Comparison of ENCODE assay signal across 14 cellular contexts in the genomic region with DNA sequence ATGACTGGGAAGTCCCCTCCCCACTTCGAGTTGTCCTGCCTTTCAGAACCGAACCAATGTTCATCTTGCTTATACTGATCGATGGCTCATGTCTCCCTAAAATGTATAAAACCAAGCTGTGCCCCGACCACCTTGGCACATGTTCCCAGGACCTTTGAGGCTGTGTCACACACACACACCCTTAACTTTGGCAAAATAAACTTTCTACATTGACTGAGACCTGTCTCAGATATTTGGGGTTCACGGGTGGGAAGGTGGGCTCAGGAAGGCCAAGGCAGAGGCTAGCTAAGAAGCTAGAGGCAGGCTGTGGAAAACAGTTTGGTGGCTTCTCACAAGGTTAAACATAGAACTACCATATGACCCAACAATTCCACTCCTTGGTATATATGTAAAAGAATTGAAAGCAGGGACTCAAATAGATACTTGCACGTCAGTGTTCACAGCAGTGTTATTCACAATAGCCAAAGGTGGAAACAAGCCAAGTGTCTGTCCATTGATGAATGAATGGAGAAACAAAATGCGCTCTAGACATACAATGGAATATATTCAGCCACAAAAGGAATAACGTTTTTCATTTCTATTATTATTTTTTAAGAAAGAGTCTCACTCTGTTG.
DNase-seq lines count a peak whose midpoint lies in the region; ATAC-seq and TF ChIP-seq lines count a peak whose summit lies in the region.
"Had no signal": no experiment of that assay in that cellular context is flagged by ENCODE, and none has a peak within 500 bp of the region (broad histone marks: within the 10 kb centered on the region; RNA-seq: fewer than 3 reads in every experiment).

No MANE protein-coding gene starts in this region.

- H3K27me3 Mint-ChIP-seq in nephron progenitor cell (ENCODE audit: low read depth, poor library complexity), result peaks cover 3% of the 10 kb centered on the region

- H3K4me3 Mint-ChIP-seq in nephron progenitor cell, result no peak overlapping the region
- H3K4me3 Mint-ChIP-seq: CD8-positive, alpha-beta T cell; T-helper 2 cell treated with Interferon-gamma antibody and Interleukin-4, amounts not matched to agents 5 μg/mL and 100 μg/mL, for 36 hours had no signal

- peaks cover 58% of the 10 kb centered on the region for H3K4me1 Mint-ChIP-seq in nephron progenitor cell

- H3K36me3 Mint-ChIP-seq in nephron progenitor cell (ENCODE audit: low read depth), result no peaks in the 10 kb centered on the region
- H3K36me3 Mint-ChIP-seq: CD8-positive, alpha-beta T cell had no signal

- DNase-seq in globus pallidus (ENCODE audit: low spot score), result peak; percentile 79
- no peak for DNase-seq in glomerular visceral epithelial cell (ENCODE audit: extremely low spot score)
- no peak for DNase-seq in nephron progenitor cell
- no peak for DNase-seq in NOMO-1 treated with DMSO at 0.1 percent for 48 hours (lab: John Stamatoyannopoulos, UW; ENCODE audit: unreplicated experiment)
- DNase-seq: CD8-positive, alpha-beta T cell; dermis blood vessel endothelial cell; H7; NCI-H146; NCI-H524 treated with DMSO at 0.1 percent for 48 hours had no signal

- H3K9me3 Mint-ChIP-seq in nephron progenitor cell, result no peaks in the 10 kb centered on the region
- H3K9me3 Mint-ChIP-seq: CD8-positive, alpha-beta T cell; T-helper 2 cell treated with Interferon-gamma antibody and Interleukin-4, amounts not matched to agents 5 μg/mL and 100 μg/mL, for 36 hours had no signal

- no peak for TF ChIP-seq POLR2A in GM18505 (IDR thresholded peaks at IDR 0.05; ENCODE audit: borderline replicate concordance, extremely low read depth, insufficient read depth, insufficient read length)

- ATAC-seq in GM18505 (IDR thresholded peaks at IDR 0.05; ENCODE audit: unreplicated experiment) (peak; percentile 47), GM19351 (IDR thresholded peaks at IDR 0.05; ENCODE audit: unreplicated experiment) (peak; percentile 82), HG03103 (IDR thresholded peaks at IDR 0.05; ENCODE audit: low read depth, unreplicated experiment) (peak; percentile 44), GM18870 (IDR thresholded peaks at IDR 0.05; ENCODE audit: unreplicated experiment) (no peak)
- ATAC-seq: CD8-positive, alpha-beta T cell had no signal

- no peak for TF ChIP-seq CTCF in nephron progenitor cell (IDR thresholded peaks at IDR 0.05)

- H3K27ac Mint-ChIP-seq in nephron progenitor cell, result no peak overlapping the region
- H3K27ac Mint-ChIP-seq: CD8-positive, alpha-beta T cell; T-helper 2 cell treated with Interferon-gamma antibody and Interleukin-4, amounts not matched to agents 5 μg/mL and 100 μg/mL, for 36 hours had no signal
